26 cellular contexts compared by ENCODE assay signal in genomic region chr2:139669675-139670074, GRCh38.
"Had no signal": no experiment of that assay in that cellular context is flagged by ENCODE, and none has a peak within 500 bp of the region (broad histone marks: within the 10 kb centered on the region; RNA-seq: fewer than 3 reads in every experiment).

No MANE protein-coding gene starts in this region.

- H3K4me1 ChIP-seq: colonic mucosa, esophagus muscularis mucosa, esophagus squamous epithelium, foreskin keratinocyte, gastrocnemius medialis, gastroesophageal sphincter, heart left ventricle, heart right ventricle had no signal

- H3K27me3 ChIP-seq: colonic mucosa, dorsolateral prefrontal cortex, esophagus muscularis mucosa, esophagus squamous epithelium, foreskin keratinocyte, gastrocnemius medialis, gastroesophageal sphincter, heart left ventricle, heart right ventricle had no signal

- ATAC-seq: effector memory CD8-positive, alpha-beta T cell; esophagus mucosa; foreskin keratinocyte; gastrocnemius medialis; gastroesophageal sphincter; heart left ventricle; heart right ventricle had no signal

- H3K4me3 ChIP-seq: colonic mucosa, coronary artery, dorsolateral prefrontal cortex, esophagus muscularis mucosa, esophagus squamous epithelium, gastrocnemius medialis, gastroesophageal sphincter, heart left ventricle, heart right ventricle had no signal

- DNase-seq: colonic mucosa; dermis blood vessel endothelial cell; dorsolateral prefrontal cortex; effector CD4-positive, alpha-beta T cell; effector CD8-positive, alpha-beta T cell; effector memory CD4-positive, alpha-beta T cell; effector memory CD8-positive, alpha-beta T cell; endodermal cell; erythroblast; esophagus squamous epithelium; foreskin fibroblast; foreskin keratinocyte; foreskin melanocyte; gastrocnemius medialis; glutamatergic neuron; head of caudate nucleus; heart left ventricle; heart right ventricle had no signal

- H3K27ac ChIP-seq: colonic mucosa, coronary artery, dorsolateral prefrontal cortex, epithelial cell of prostate, esophagus muscularis mucosa, esophagus squamous epithelium, foreskin keratinocyte, gastrocnemius medialis, gastroesophageal sphincter, heart left ventricle, heart right ventricle had no signal

- FAIRE-seq: colon, endometrium, endothelial cell of umbilical vein had no signal

- H3K9me3 ChIP-seq: colonic mucosa, esophagus muscularis mucosa, esophagus squamous epithelium, gastrocnemius medialis, gastroesophageal sphincter had no signal

- H3K36me3 ChIP-seq: colonic mucosa, esophagus muscularis mucosa, esophagus squamous epithelium, gastrocnemius medialis, gastroesophageal sphincter, heart left ventricle, heart right ventricle had no signal
